ENCODE assay signal across 17 cellular contexts in the genomic region with DNA sequence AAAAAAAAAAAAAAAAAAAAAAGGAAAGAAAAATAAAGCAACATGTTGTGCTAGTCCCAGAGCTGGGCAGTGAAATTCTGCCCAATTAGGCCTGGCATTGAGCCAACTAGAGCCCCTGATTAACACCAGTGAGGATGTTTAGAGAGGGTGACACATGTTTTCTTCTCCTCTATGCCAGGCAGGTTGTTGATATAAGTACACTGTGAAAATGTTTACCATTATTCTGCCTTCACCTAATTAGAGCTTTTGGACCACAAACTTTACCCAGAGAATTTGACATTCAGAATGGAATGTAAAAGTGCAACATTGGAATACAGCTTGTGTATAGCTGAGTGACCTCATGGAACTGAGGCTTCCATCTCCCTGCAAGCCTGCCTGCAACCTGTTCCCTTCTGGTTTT.
DNase-seq lines count a peak whose midpoint lies in the region; ATAC-seq and TF ChIP-seq lines count a peak whose summit lies in the region.
"Had no signal": no experiment of that assay in that cellular context is flagged by ENCODE, and none has a peak within 500 bp of the region (broad histone marks: within the 10 kb centered on the region; RNA-seq: fewer than 3 reads in every experiment).

No MANE protein-coding gene starts in this region.

- TF ChIP-seq CTCF in astrocyte of the spinal cord (IDR thresholded peaks at IDR 0.05; ENCODE audit: low read depth, low read length) (no peak), esophagus muscularis mucosa (IDR thresholded peaks at IDR 0.05) (no peak)

- no peak overlapping the region for H3K4me3 Mint-ChIP-seq in stimulated activated naive B cell treated with anti-CD40 and anti-IgM and Interleukin-4, amounts not matched to agents 10 μg/mL and 1 μg/mL and 100 μg/mL, for 72 hours
- H3K4me3 Mint-ChIP-seq: activated CD4-positive, alpha-beta memory T cell treated with anti-CD3 and anti-CD28 coated beads for 36 hours; mesothelial cell of epicardium had no signal

- H3K27me3 ChIP-seq in subcutaneous abdominal adipose tissue (ENCODE audit: control insufficient read depth in 5 of 5, insufficient read depth in 4 of 5, low read length in 5 of 5) (no peaks in the 10 kb centered on the region), esophagus muscularis mucosa (no peaks in the 10 kb centered on the region)

- H3K9ac ChIP-seq in subcutaneous abdominal adipose tissue (ENCODE audit: low read length in 5 of 5) = no peak overlapping the region

- H3K4me1 ChIP-seq in subcutaneous abdominal adipose tissue (ENCODE audit: control insufficient read depth in 5 of 5, insufficient read depth in 5 of 5, low read length in 5 of 5) = peaks cover 6 to 70% (median 52%) of the 10 kb centered on the region in 5 donors
- H3K4me1 ChIP-seq in esophagus muscularis mucosa = peaks cover 19 to 49% (median 37%) of the 10 kb centered on the region in 4 donors

- no peak overlapping the region for H3K27ac Mint-ChIP-seq in stimulated activated naive B cell treated with anti-CD40 and anti-IgM and Interleukin-4, amounts not matched to agents 10 μg/mL and 1 μg/mL and 100 μg/mL, for 72 hours
- H3K27ac Mint-ChIP-seq: activated CD4-positive, alpha-beta memory T cell treated with anti-CD3 and anti-CD28 coated beads for 36 hours; mesothelial cell of epicardium had no signal

- H3K27me3 Mint-ChIP-seq in stimulated activated naive B cell treated with anti-CD40 and anti-IgM and Interleukin-4, amounts not matched to agents 10 μg/mL and 1 μg/mL and 100 μg/mL, for 72 hours = no peaks in the 10 kb centered on the region

- no peaks in the 10 kb centered on the region for H3K9me3 Mint-ChIP-seq in stimulated activated naive B cell treated with anti-CD40 and anti-IgM and Interleukin-4, amounts not matched to agents 10 μg/mL and 1 μg/mL and 100 μg/mL, for 72 hours
- H3K9me3 Mint-ChIP-seq: activated CD4-positive, alpha-beta memory T cell treated with anti-CD3 and anti-CD28 coated beads for 36 hours; mesothelial cell of epicardium had no signal

- peak overlapping the region; percentile 61 for H3K27ac ChIP-seq in subcutaneous abdominal adipose tissue (ENCODE audit: low read depth, low read length)
- H3K27ac ChIP-seq in esophagus muscularis mucosa (replicated peaks in 1 of 4) = peak overlapping the region in 1 of 4 donors; percentile 17
- H3K27ac ChIP-seq: 22Rv1 had no signal

- TF ChIP-seq EP300 in esophagus muscularis mucosa (IDR thresholded peaks at IDR 0.05) = no peak

- no peaks in the 10 kb centered on the region for H3K36me3 ChIP-seq in subcutaneous abdominal adipose tissue (ENCODE audit: control insufficient read depth in 5 of 5, insufficient read depth in 5 of 5, low read length in 5 of 5)
- H3K36me3 ChIP-seq in esophagus muscularis mucosa = no peaks in the 10 kb centered on the region

- intact Hi-C loops in esophagus muscularis mucosa (cut with DNase I) = no loop called here

- DNase-seq in DMS53 (lab: John Stamatoyannopoulos, UW) (peak; percentile 9), DMS53 treated with DMSO at 0.1 percent for 48 hours (lab: John Stamatoyannopoulos, UW; ENCODE audit: unreplicated experiment) (no peak), NCI-H2171 treated with DMSO at 0.1 percent for 48 hours (lab: John Stamatoyannopoulos, UW) (peak; percentile 96), astrocyte of the spinal cord (ENCODE audit: low read depth, low spot score) (peak; percentile 12), esophagus muscularis mucosa (ENCODE audit: extremely low spot score) (no peak)
- no peak for DNase-seq in stimulated activated naive B cell treated with anti-CD40 and anti-IgM and Interleukin-4, amounts not matched to agents 10 μg/mL and 1 μg/mL and 100 μg/mL, for 72 hours
- DNase-seq: activated CD4-positive, alpha-beta memory T cell treated with anti-CD3 and anti-CD28 coated beads for 36 hours; activated gamma-delta T cell; central memory CD4-positive, alpha-beta T cell; NCI-H1048; PC-3; right cardiac atrium had no signal

- H3K4me3 ChIP-seq in astrocyte of the spinal cord (ENCODE audit: low read depth, low read length) = no peak overlapping the region
- no peak overlapping the region for H3K4me3 ChIP-seq in subcutaneous abdominal adipose tissue (ENCODE audit: low read depth in 1 of 5, low read length in 5 of 5)
- H3K4me3 ChIP-seq in esophagus muscularis mucosa = no peak overlapping the region
- H3K4me3 ChIP-seq: GM12878 had no signal

- ATAC-seq in HG03354 (IDR thresholded peaks at IDR 0.05; ENCODE audit: poor library complexity, severe bottlenecking, unreplicated experiment) = no peak
- ATAC-seq in stimulated activated naive B cell treated with anti-CD40 and anti-IgM and Interleukin-4, amounts not matched to agents 10 μg/mL and 1 μg/mL and 100 μg/mL, for 72 hours (replicated peaks) = no peak
- ATAC-seq: GM12878, PC-3, right cardiac atrium had no signal

- H3K4me1 Mint-ChIP-seq in stimulated activated naive B cell treated with anti-CD40 and anti-IgM and Interleukin-4, amounts not matched to agents 10 μg/mL and 1 μg/mL and 100 μg/mL, for 72 hours = peaks cover 47 to 71% of the 10 kb centered on the region in 2 donors

- H3K9me3 ChIP-seq in subcutaneous abdominal adipose tissue (ENCODE audit: control insufficient read depth in 5 of 5, low read length in 5 of 5) = no peaks in the 10 kb centered on the region
- no peaks in the 10 kb centered on the region for H3K9me3 ChIP-seq in esophagus muscularis mucosa

- H3K36me3 Mint-ChIP-seq in stimulated activated naive B cell treated with anti-CD40 and anti-IgM and Interleukin-4, amounts not matched to agents 10 μg/mL and 1 μg/mL and 100 μg/mL, for 72 hours = peaks cover 0 to 1% of the 10 kb centered on the region in 2 donors
- H3K36me3 Mint-ChIP-seq: activated CD4-positive, alpha-beta memory T cell treated with anti-CD3 and anti-CD28 coated beads for 36 hours had no signal

- in situ Hi-C loops in astrocyte of the spinal cord (cut with HindIII; ENCODE audit: low sequenced_read_pairs) = no loop called here

- no peak for TF ChIP-seq POLR2A in esophagus muscularis mucosa (IDR thresholded peaks at IDR 0.05; ENCODE audit: low read depth)

Comparison
In these comparisons a context has a peak if more than half of its experiments do, and no peak if none do; other contexts are left out.
1. DNase-seq: peak in DMS53 (single experiment), NCI-H2171 treated with DMSO at 0.1 percent for 48 hours (single experiment) and astrocyte of the spinal cord (single experiment); none in DMS53 treated with DMSO at 0.1 percent for 48 hours (single experiment), esophagus muscularis mucosa (single experiment) and stimulated activated naive B cell treated with anti-CD40 and anti-IgM and Interleukin-4, amounts not matched to agents 10 μg/mL and 1 μg/mL and 100 μg/mL, for 72 hours (single experiment).